In the genomic region with DNA sequence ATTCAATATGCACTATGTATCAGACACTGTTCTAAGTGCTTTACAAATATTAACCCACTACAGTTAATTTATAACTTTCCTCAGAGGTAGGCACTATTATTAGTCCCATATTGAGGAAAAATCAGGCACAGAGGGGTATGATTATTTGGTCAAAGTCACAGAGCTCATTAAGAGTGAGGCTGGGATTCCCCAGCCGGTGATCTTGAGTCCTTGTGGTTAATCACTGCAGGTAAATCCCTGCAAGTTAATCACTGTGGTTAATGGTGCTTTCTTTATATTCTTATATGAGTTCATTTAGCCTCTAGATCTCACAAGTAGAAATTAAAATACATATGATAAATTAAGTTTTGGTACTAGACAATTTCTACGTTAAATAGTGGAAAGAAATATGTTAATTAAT, we compare ENCODE assay signal across 1 cellular context.
TF ChIP-seq lines count a peak whose summit lies in the region.

No MANE protein-coding gene starts in this region.

TF ChIP-seq in K562, 482 proteins besides CTCF, POLR2A, EP300 and RAD21:
- TF ChIP-seq KDM1A (IDR thresholded peaks at IDR 0.05) (peak; percentile 78 to 87), CEBPB (tag; IDR thresholded peaks at IDR 0.05) (no peak), FOS (IDR thresholded peaks at IDR 0.05; ENCODE audit: extremely low read depth, insufficient read length) (no peak), TEAD2 (tag; IDR thresholded peaks at IDR 0.05) (no peak), RCOR1 (IDR thresholded peaks at IDR 0.05; ENCODE audit: borderline replicate concordance in 1 of 2, low read depth in 2 of 2, low read length in 2 of 2) (0 out of 4 replicates have a peak, but pooled peaks of 1 of the 2 experiments have one; percentile 49)
